ENCODE assay signal across 15 cellular contexts in the genomic region with DNA sequence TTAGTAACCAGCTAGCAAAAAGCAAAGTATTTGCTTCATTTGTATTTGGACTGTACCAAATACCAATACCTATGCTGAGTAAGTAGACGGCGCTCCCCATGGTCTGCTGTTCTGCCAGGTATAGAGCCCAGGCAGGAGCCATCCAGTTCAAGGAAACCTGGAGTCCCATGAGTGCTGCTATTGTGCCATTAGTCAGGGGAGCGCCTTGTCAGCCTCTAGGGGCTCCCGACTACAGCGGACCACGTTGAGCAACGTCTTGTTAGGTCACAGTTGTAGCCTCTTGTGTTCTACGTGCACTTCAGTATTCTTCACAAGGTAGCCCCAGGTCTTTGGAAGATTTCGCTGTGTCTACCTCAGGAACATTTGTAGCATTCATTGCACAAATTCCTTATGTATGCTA. TPM values are rescaled to one million over a fixed set of nuclear protein-coding genes. Genes with fewer than 3 reads are reported as not detected.
DNase-seq lines count a peak whose midpoint lies in the region; ATAC-seq and TF ChIP-seq lines count a peak whose summit lies in the region.
"Had no signal": no experiment of that assay in that cellular context is flagged by ENCODE, and none has a peak within 500 bp of the region (broad histone marks: within the 10 kb centered on the region; RNA-seq: fewer than 3 reads in every experiment).

No MANE protein-coding gene starts in this region.

- H3F3A ChIP-seq in GM23338 (replicated peaks; ENCODE audit: low read depth), result no peaks in the 10 kb centered on the region

- H3K4me1 ChIP-seq in GM23338 (ENCODE audit: insufficient read depth) (no peaks in the 10 kb centered on the region), endodermal cell (ENCODE audit: control insufficient read depth, insufficient read depth, low read length) (no peaks in the 10 kb centered on the region)

- no peak overlapping the region for H3K9ac ChIP-seq in endodermal cell (ENCODE audit: extremely low read depth, low read length, poor library complexity, severe bottlenecking)

- no peaks in the 10 kb centered on the region for H3K9me3 ChIP-seq in endodermal cell (ENCODE audit: control insufficient read depth, low read length)
- H3K9me3 ChIP-seq: Caco-2 had no signal

- H3K36me3 ChIP-seq in GM23338 (ENCODE audit: insufficient read depth) (no peaks in the 10 kb centered on the region), endodermal cell (ENCODE audit: control insufficient read depth, insufficient read depth, low read length) (no peaks in the 10 kb centered on the region)

- H3K4me3 Mint-ChIP-seq in GM23338, result no peak overlapping the region
- no peak overlapping the region for H3K4me3 Mint-ChIP-seq in endodermal cell
- H3K4me3 Mint-ChIP-seq in stimulated activated effector memory CD8-positive, alpha-beta T cell treated with anti-CD3 and anti-CD28 coated beads, Interleukin-12 subunit alpha, Interleukin-12 subunit beta, amount 100 ng/mL, for 72 hours, result no peak overlapping the region
- H3K4me3 Mint-ChIP-seq: CD8-positive, alpha-beta memory T cell had no signal

- no peaks in the 10 kb centered on the region for H3K9me2 ChIP-seq in GM23338 (ENCODE audit: insufficient read depth)

- no peaks in the 10 kb centered on the region for H4K20me1 ChIP-seq in GM23338 (replicated peaks; ENCODE audit: insufficient read depth)

- H3K4me1 Mint-ChIP-seq in GM23338, result no peaks in the 10 kb centered on the region
- H3K4me1 Mint-ChIP-seq in endodermal cell, result no peaks in the 10 kb centered on the region
- H3K4me1 Mint-ChIP-seq in stimulated activated effector memory CD8-positive, alpha-beta T cell treated with anti-CD3 and anti-CD28 coated beads, Interleukin-12 subunit alpha, Interleukin-12 subunit beta, amount 100 ng/mL, for 72 hours, result no peaks in the 10 kb centered on the region
- H3K4me1 Mint-ChIP-seq: CD8-positive, alpha-beta memory T cell had no signal

- no peaks in the 10 kb centered on the region for H3K27me3 Mint-ChIP-seq in GM23338 (ENCODE audit: insufficient read depth, low read depth, poor library complexity)
- no peaks in the 10 kb centered on the region for H3K27me3 Mint-ChIP-seq in endodermal cell (ENCODE audit: insufficient read depth)

- no peak overlapping the region for H3K4me2 ChIP-seq in GM23338

- H3K27ac ChIP-seq in GM23338 (ENCODE audit: low read depth) (no peak overlapping the region), endodermal cell (ENCODE audit: low read depth, low read length) (no peak overlapping the region)

- H3K9me3 Mint-ChIP-seq in GM23338 (no peaks in the 10 kb centered on the region), endodermal cell (no peaks in the 10 kb centered on the region)
- peaks cover 3% of the 10 kb centered on the region for H3K9me3 Mint-ChIP-seq in stimulated activated effector memory CD8-positive, alpha-beta T cell treated with anti-CD3 and anti-CD28 coated beads, Interleukin-12 subunit alpha, Interleukin-12 subunit beta, amount 100 ng/mL, for 72 hours
- H3K9me3 Mint-ChIP-seq: CD8-positive, alpha-beta memory T cell had no signal

- H3K79me2 ChIP-seq in GM23338 (replicated peaks; ENCODE audit: insufficient read depth), result no peaks in the 10 kb centered on the region

- ATAC-seq in GM23338 (peak; percentile 86), HG03442 (IDR thresholded peaks at IDR 0.05; ENCODE audit: unreplicated experiment) (no peak)
- ATAC-seq in stimulated activated effector memory CD8-positive, alpha-beta T cell treated with anti-CD3 and anti-CD28 coated beads, Interleukin-12 subunit alpha, Interleukin-12 subunit beta, amount 100 ng/mL, for 72 hours, result peak; percentile 19

- WGBS in endodermal cell (ENCODE audit: insufficient coverage in 1 of 2, insufficient read length in 1 of 2), 2 experiments, result 71 to 74% methylated on average over 7 to 9 of the region's 9 CpGs

- H3K27ac Mint-ChIP-seq in GM23338, result no peak overlapping the region
- no peak overlapping the region for H3K27ac Mint-ChIP-seq in endodermal cell
- H3K27ac Mint-ChIP-seq in stimulated activated effector memory CD8-positive, alpha-beta T cell treated with anti-CD3 and anti-CD28 coated beads, Interleukin-12 subunit alpha, Interleukin-12 subunit beta, amount 100 ng/mL, for 72 hours, result no peak overlapping the region
- H3K27ac Mint-ChIP-seq: CD8-positive, alpha-beta memory T cell had no signal

- H2AFZ ChIP-seq in GM23338, result no peak overlapping the region

- no peaks in the 10 kb centered on the region for H3K36me3 Mint-ChIP-seq in GM23338 (ENCODE audit: low read depth)
- H3K36me3 Mint-ChIP-seq in endodermal cell (ENCODE audit: low read depth), result no peaks in the 10 kb centered on the region
- no peaks in the 10 kb centered on the region for H3K36me3 Mint-ChIP-seq in stimulated activated effector memory CD8-positive, alpha-beta T cell treated with anti-CD3 and anti-CD28 coated beads, Interleukin-12 subunit alpha, Interleukin-12 subunit beta, amount 100 ng/mL, for 72 hours
- H3K36me3 Mint-ChIP-seq: CD8-positive, alpha-beta memory T cell had no signal

- TF ChIP-seq POLR2A in NB4 (IDR thresholded peaks at IDR 0.05; ENCODE audit: extremely low read depth, insufficient read length), result no peak

- H3K27me3 ChIP-seq in GM23338 (ENCODE audit: insufficient read depth), result no peaks in the 10 kb centered on the region
- H3K27me3 ChIP-seq in endodermal cell (ENCODE audit: control insufficient read depth, insufficient read depth, low read length, poor library complexity, severe bottlenecking), result no peaks in the 10 kb centered on the region

- H3K4me3 ChIP-seq in GM23338, result no peak overlapping the region
- no peak overlapping the region for H3K4me3 ChIP-seq in NB4 (ENCODE audit: low read depth, low read length)
- no peak overlapping the region for H3K4me3 ChIP-seq in endodermal cell (ENCODE audit: low read length)

- peak; percentile 46 for DNase-seq in GM23338 (ENCODE audit: low spot score)
- peak; percentile 38 for DNase-seq in NB4 (ENCODE audit: low read depth)
- DNase-seq in endodermal cell, result peak; percentile 54
- no peak for DNase-seq in stimulated activated effector memory CD8-positive, alpha-beta T cell treated with anti-CD3 and anti-CD28 coated beads, Interleukin-12 subunit alpha, Interleukin-12 subunit beta, amount 100 ng/mL, for 72 hours (ENCODE audit: low spot score in 2 of 2)
- no peak for DNase-seq in mesenteric fat pad (ENCODE audit: low spot score)
- DNase-seq: Caco-2; CD8-positive, alpha-beta memory T cell; DND-41; GDM1; H7; IMR-90; KG1 had no signal

- TF ChIP-seq CTCF in GM23338 (conservative IDR thresholded peaks at IDR 0.05; ENCODE audit: low read depth in 2 of 2), result peak; percentile 15 to 28; a peak in 2 of 4 replicates
- no peak for TF ChIP-seq CTCF in NB4 (IDR thresholded peaks at IDR 0.05; ENCODE audit: low read depth, low read length)
- TF ChIP-seq CTCF in endodermal cell (conservative IDR thresholded peaks at IDR 0.05), result peak; percentile 51

TF ChIP-seq in GM23338, 12 proteins besides CTCF, POLR2A, EP300 and RAD21 (continues in another document):
- TF ChIP-seq ZNF331 (CRISPR knock-in tag; IDR thresholded peaks at IDR 0.05; ENCODE audit: low read depth), result no peak
- TF ChIP-seq STAT1 (IDR thresholded peaks at IDR 0.05; ENCODE audit: unreplicated experiment), result no peak
- no peak for TF ChIP-seq NANOG (IDR thresholded peaks at IDR 0.05; ENCODE audit: borderline replicate concordance)
- TF ChIP-seq POLR2AphosphoS5 (IDR thresholded peaks at IDR 0.05; ENCODE audit: low read depth), result no peak
- TF ChIP-seq ZNF114 (CRISPR knock-in tag; IDR thresholded peaks at IDR 0.05), result no peak

RNA-seq across cellular contexts. Expression of gene SLC9A2, which starts 21.6 kb away (rescaled TPM):
- 0.08 and 0.24 TPM in 2 replicates for total RNA-seq in GM23338 (2014; rRNA removed; shearing (Covaris generic))
- polyA plus RNA-seq in GM23338 (2016; fragmentation: Nextera tagmentation; extraction: Ambion mirVana), result 0.03 and 0.05 TPM in 2 replicates
- total RNA-seq in endodermal cell (not detected), mesenteric fat pad (not detected)
- not detected for polyA plus RNA-seq in endodermal cell (2013, experiment 1 of 2)
- not detected for polyA plus RNA-seq in endodermal cell (2013, experiment 2 of 2)
- total RNA-seq: A673; CD8-positive, alpha-beta memory T cell; IMR-90 had no signal
- polyA plus RNA-seq: BJ; CD8-positive, alpha-beta memory T cell; IMR-90 had no signal

Comparison
In these comparisons a context has a peak if more than half of its experiments do, and no peak if none do; other contexts are left out.
1. DNase-seq: peak in GM23338 (single experiment), NB4 (single experiment) and endodermal cell (single experiment); none in stimulated activated effector memory CD8-positive, alpha-beta T cell treated with anti-CD3 and anti-CD28 coated beads, Interleukin-12 subunit alpha, Interleukin-12 subunit beta, amount 100 ng/mL, for 72 hours (0 of 2) and mesenteric fat pad (single experiment).